Comparison of ENCODE assay signal across 8 cellular contexts in genomic region chr5:177312649-177313181, GRCh38. TPM values are rescaled to one million over a fixed set of nuclear protein-coding genes. Genes with fewer than 3 reads are reported as not detected.
DNase-seq lines count a peak whose midpoint lies in the region; ATAC-seq, FAIRE-seq and TF ChIP-seq lines count a peak whose summit lies in the region.

No MANE protein-coding gene starts in this region.

- H3K4me1 Mint-ChIP-seq in activated T-cell treated with anti-CD3 and anti-CD28 coated beads, Interleukin-2, amount 50 U/mL, for 72 hours (ENCODE audit: low read depth) = peaks cover 39% of the 10 kb centered on the region

- 7 to 21% (median 15%) methylated on average over 10 to 19 of the region's 19 CpGs for WGBS in heart left ventricle, 4 donors

- ATAC-seq in heart left ventricle = no peak
- ATAC-seq in Right ventricle myocardium superior (ENCODE audit: poor library complexity) = no peak
- ATAC-seq in GM21825 (IDR thresholded peaks at IDR 0.05; ENCODE audit: unreplicated experiment) = peak; percentile 26
- ATAC-seq in activated T-cell treated with anti-CD3 and anti-CD28 coated beads, Interleukin-2, amount 50 U/mL, for 72 hours (replicated peaks in 1 of 2) = peak; percentile 39 to 41
- no peak for ATAC-seq in upper lobe of right lung

- H3K9ac ChIP-seq in kidney (ENCODE audit: low read length in 2 of 2) = no peak overlapping the region

- no peak for FAIRE-seq in kidney (lab: Jason Lieb, UNC)

- peak overlapping the region; percentile 80 for H3K27ac Mint-ChIP-seq in activated T-cell treated with anti-CD3 and anti-CD28 coated beads, Interleukin-2, amount 50 U/mL, for 72 hours

- H3K9me3 ChIP-seq in heart left ventricle (no peaks in the 10 kb centered on the region), KOPT-K1 (ENCODE audit: insufficient read depth, low read length, poor library complexity, severe bottlenecking) (no peaks in the 10 kb centered on the region), kidney (ENCODE audit: control insufficient read depth in 1 of 2, low read length in 2 of 2) (no peaks in the 10 kb centered on the region), upper lobe of right lung (no peaks in the 10 kb centered on the region)

- no peak for TF ChIP-seq POLR2A in heart left ventricle (IDR thresholded peaks at IDR 0.05)

- peak overlapping the region; percentile 79 to 92 for H3K4me3 Mint-ChIP-seq in activated T-cell treated with anti-CD3 and anti-CD28 coated beads, Interleukin-2, amount 50 U/mL, for 72 hours

- DNase-seq in heart left ventricle = peak in 2 of 5 donors; percentile 21 to 26
- no peak for DNase-seq in Right ventricle myocardium superior
- peak; percentile 69 to 76 for DNase-seq in activated T-cell treated with anti-CD3 and anti-CD28 coated beads, Interleukin-2, amount 50 U/mL, for 72 hours
- peak; percentile 77 for DNase-seq in kidney
- no peak for DNase-seq in upper lobe of right lung
- no peak for DNase-seq in cortex of kidney (lab: John Stamatoyannopoulos, UW)

- intact Hi-C loops in heart left ventricle (cut with DNase I) (loop anchor here in 7 of 10 donors (2.0 to 10.0 kb wide), 7 partner anchors 36 to 198 kb away; partner anchors contain the start of genes DOK3 (in 1 of the 7) and SLC34A1 (in 1 of the 7)), Right ventricle myocardium superior (cut with DNase I) (no loop called here), kidney (cut with DNase I) (no loop called here), upper lobe of right lung (cut with DNase I) (no loop called here)

- no peaks in the 10 kb centered on the region for H3K9me3 Mint-ChIP-seq in activated T-cell treated with anti-CD3 and anti-CD28 coated beads, Interleukin-2, amount 50 U/mL, for 72 hours

- no peaks in the 10 kb centered on the region for H3K27me3 Mint-ChIP-seq in activated T-cell treated with anti-CD3 and anti-CD28 coated beads, Interleukin-2, amount 50 U/mL, for 72 hours (ENCODE audit: low read depth)

- peaks cover 0 to 6% (median 0%) of the 10 kb centered on the region in 9 donors for H3K36me3 ChIP-seq in heart left ventricle
- H3K36me3 ChIP-seq in KOPT-K1 (ENCODE audit: insufficient read depth, low read length) = peaks cover 35% of the 10 kb centered on the region
- H3K36me3 ChIP-seq in kidney (ENCODE audit: control insufficient read depth in 1 of 2, insufficient read depth in 2 of 2, low read length in 2 of 2) = no peaks in the 10 kb centered on the region
- H3K36me3 ChIP-seq in upper lobe of right lung = no peaks in the 10 kb centered on the region

- peaks cover 0 to 58% (median 25%) of the 10 kb centered on the region in 12 donors for H3K4me1 ChIP-seq in heart left ventricle
- peaks cover 0 to 11% of the 10 kb centered on the region in 2 donors for H3K4me1 ChIP-seq in kidney (ENCODE audit: control insufficient read depth in 1 of 2, insufficient read depth in 1 of 2, low read depth in 1 of 2, low read length in 2 of 2)
- H3K4me1 ChIP-seq in upper lobe of right lung = peaks cover 23% of the 10 kb centered on the region

- H3K27ac ChIP-seq in heart left ventricle = no peak overlapping the region
- H3K27ac ChIP-seq in KOPT-K1 (ENCODE audit: low read depth, low read length, poor library complexity, severe bottlenecking) = peak overlapping the region; percentile 93
- H3K27ac ChIP-seq in kidney (ENCODE audit: low read depth in 2 of 2, low read length in 2 of 2) = no peak overlapping the region
- no peak overlapping the region for H3K27ac ChIP-seq in upper lobe of right lung

- peaks cover 7% of the 10 kb centered on the region in 2 donors for H3K36me3 Mint-ChIP-seq in activated T-cell treated with anti-CD3 and anti-CD28 coated beads, Interleukin-2, amount 50 U/mL, for 72 hours (ENCODE audit: insufficient read depth in 2 of 2)

- H3K27me3 ChIP-seq in heart left ventricle (no peaks in the 10 kb centered on the region), upper lobe of right lung (no peaks in the 10 kb centered on the region)

- no peak for TF ChIP-seq CTCF in heart left ventricle (IDR thresholded peaks at IDR 0.05)
- no peak for TF ChIP-seq CTCF in kidney (IDR thresholded peaks at IDR 0.05; ENCODE audit: borderline replicate concordance, extremely low read depth, insufficient read depth)
- TF ChIP-seq CTCF in upper lobe of right lung (IDR thresholded peaks at IDR 0.05) = no peak

- peak overlapping the region in 11 of 12 donors; percentile 14 to 65 (median 58) for H3K4me3 ChIP-seq in heart left ventricle
- H3K4me3 ChIP-seq in kidney (ENCODE audit: low read length in 2 of 2) = no peak overlapping the region
- peak overlapping the region; percentile 52 for H3K4me3 ChIP-seq in upper lobe of right lung

RNA-seq across cellular contexts. Expression of gene MXD3, which starts 1.0 kb away (rescaled TPM):
- 1 to 10 TPM in 8 of 9 donors, under 1 TPM in 1; 0.52 to 9.1 (median 3.1) TPM for total RNA-seq in heart left ventricle
- polyA plus RNA-seq in heart left ventricle = 1 to 10 TPM; 1.3 to 2.5 TPM
- total RNA-seq in Right ventricle myocardium superior = 2.5 TPM
- total RNA-seq in activated T-cell treated with anti-CD3 and anti-CD28 coated beads, Interleukin-2, amount 50 U/mL, for 72 hours = 10 to 100 TPM; 44.2 to 61.1 TPM
- total RNA-seq in kidney = 6.6 TPM
- 4.9 TPM for polyA plus RNA-seq in kidney (ENCODE audit: insufficient read depth, low read depth, low replicate concordance)
- 10.1 TPM for total RNA-seq in upper lobe of right lung

RNA-seq across cellular contexts. Expression of gene PRELID1, which starts 9.1 kb away (rescaled TPM):
- total RNA-seq in heart left ventricle (10 to 100 TPM; 30.3 to 80.6 (median 42.4) TPM), Right ventricle myocardium superior (27.6 TPM), kidney (90.8 TPM), upper lobe of right lung (87.0 TPM)
- polyA plus RNA-seq in heart left ventricle (100 to 1,000 TPM in 1 of 2 donors, 10 to 100 TPM in 1; 33.8 to 160 TPM), kidney (ENCODE audit: insufficient read depth, low read depth, low replicate concordance) (351 TPM)
- total RNA-seq in activated T-cell treated with anti-CD3 and anti-CD28 coated beads, Interleukin-2, amount 50 U/mL, for 72 hours = 100 to 1,000 TPM; 118 to 128 TPM

RNA-seq across cellular contexts. Expression of gene RAB24, which starts 9.2 kb away (rescaled TPM):
- 10 to 100 TPM; 11.6 to 27.5 (median 18.9) TPM for total RNA-seq in heart left ventricle
- 10 to 100 TPM; 23.8 to 28.3 TPM for polyA plus RNA-seq in heart left ventricle
- total RNA-seq in Right ventricle myocardium superior = 21.2 TPM
- 10 to 100 TPM; 26.3 to 29.4 TPM for total RNA-seq in activated T-cell treated with anti-CD3 and anti-CD28 coated beads, Interleukin-2, amount 50 U/mL, for 72 hours
- total RNA-seq in kidney = 25.0 TPM
- polyA plus RNA-seq in kidney (ENCODE audit: insufficient read depth, low read depth, low replicate concordance) = 77.6 TPM
- 36.3 TPM for total RNA-seq in upper lobe of right lung

RNA-seq across cellular contexts. Expression of gene LMAN2, which starts 38.8 kb away (rescaled TPM):
- total RNA-seq in heart left ventricle = 100 to 1,000 TPM in 3 of 9 donors, 10 to 100 TPM in 6; 50.2 to 155 (median 63.6) TPM
- 100 to 1,000 TPM in 1 of 2 donors, 10 to 100 TPM in 1; 43.3 to 313 TPM for polyA plus RNA-seq in heart left ventricle
- total RNA-seq in Right ventricle myocardium superior = 56.8 TPM
- 100 to 1,000 TPM; 115 to 124 TPM for total RNA-seq in activated T-cell treated with anti-CD3 and anti-CD28 coated beads, Interleukin-2, amount 50 U/mL, for 72 hours
- total RNA-seq in kidney = 137 TPM
- 190 TPM for polyA plus RNA-seq in kidney (ENCODE audit: insufficient read depth, low read depth, low replicate concordance)
- total RNA-seq in upper lobe of right lung = 117 TPM

RNA-seq across cellular contexts. Expression of gene RGS14, which starts 45.0 kb away (rescaled TPM):
- total RNA-seq in heart left ventricle = 10 to 100 TPM in 1 of 9 donors, 1 to 10 TPM in 8; 1.3 to 10.7 (median 2.9) TPM
- polyA plus RNA-seq in heart left ventricle = 1 to 10 TPM; 3.7 to 4.9 TPM
- 2.4 TPM for total RNA-seq in Right ventricle myocardium superior
- 10 to 100 TPM; 41.3 to 50.8 TPM for total RNA-seq in activated T-cell treated with anti-CD3 and anti-CD28 coated beads, Interleukin-2, amount 50 U/mL, for 72 hours
- 28.4 TPM for total RNA-seq in kidney
- 56.3 TPM for polyA plus RNA-seq in kidney (ENCODE audit: insufficient read depth, low read depth, low replicate concordance)
- 17.5 TPM for total RNA-seq in upper lobe of right lung

Comparison
In these comparisons a context has a peak if more than half of its experiments do, and no peak if none do; other contexts are left out.
1. intact Hi-C loops: an anchor here in heart left ventricle (2.0 to 10.0 kb wide); none called in Right ventricle myocardium superior, kidney and upper lobe of right lung.
2. ATAC-seq: peak in GM21825 (single experiment) and activated T-cell treated with anti-CD3 and anti-CD28 coated beads, Interleukin-2, amount 50 U/mL, for 72 hours (2 of 2); none in heart left ventricle (0 of 4), Right ventricle myocardium superior (single experiment) and upper lobe of right lung (single experiment).
3. DNase-seq: peak in activated T-cell treated with anti-CD3 and anti-CD28 coated beads, Interleukin-2, amount 50 U/mL, for 72 hours (2 of 2) and kidney (single experiment); none in Right ventricle myocardium superior (single experiment), upper lobe of right lung (single experiment) and cortex of kidney (single experiment).
4. H3K4me3 ChIP-seq: peak in heart left ventricle (11 of 12) and upper lobe of right lung (single experiment); none in kidney (0 of 2).